In genomic region chr12:32755051-32755653, GRCh38 we compare ENCODE assay signal across 8 cellular contexts. TPM values are rescaled to one million over a fixed set of nuclear protein-coding genes. Genes with fewer than 3 reads are reported as not detected.
DNase-seq lines count a peak whose midpoint lies in the region; ATAC-seq and TF ChIP-seq lines count a peak whose summit lies in the region.

No MANE protein-coding gene starts in this region.

- DNase-seq in GM04504 (ENCODE audit: low read depth) (peak; percentile 54), HCEC 1CT (peak; percentile 87), M059J (ENCODE audit: low read depth) (peak; percentile 89), SKM-1 treated with dmso at 0.1 percent for 144 hours (lab: John Stamatoyannopoulos, UW; ENCODE audit: unreplicated experiment) (peak; percentile 34), heart right ventricle (peak; percentile 47 to 57), progenitor cell of endocrine pancreas (ENCODE audit: low spot score, unreplicated experiment) (peak; percentile 79)
- peak; percentile 30 for DNase-seq in activated naive CD8-positive, alpha-beta T cell treated with anti-CD3 and anti-CD28 coated beads, Interleukin-2, amount 50 U/mL, for 16 hours (ENCODE audit: low read depth, low spot score)

- H3K27ac Mint-ChIP-seq in progenitor cell of endocrine pancreas = peak overlapping the region; percentile 98

- peak; percentile 30 to 76 (median 58) for TF ChIP-seq CTCF in heart right ventricle (IDR thresholded peaks at IDR 0.05)
- peak; percentile 95 for TF ChIP-seq CTCF in progenitor cell of endocrine pancreas (IDR thresholded peaks at IDR 0.05; ENCODE audit: unreplicated experiment)

- no peaks in the 10 kb centered on the region for H3K9me3 Mint-ChIP-seq in progenitor cell of endocrine pancreas (ENCODE audit: low read depth)

- peak overlapping the region; percentile 98 for H3K4me3 Mint-ChIP-seq in progenitor cell of endocrine pancreas (ENCODE audit: low read depth)

- peaks cover 0 to 32% (median 20%) of the 10 kb centered on the region in 9 donors for H3K4me1 ChIP-seq in heart right ventricle
- H3K4me1 ChIP-seq in urinary bladder (ENCODE audit: insufficient read depth) = no peaks in the 10 kb centered on the region

- H3K27me3 ChIP-seq in heart right ventricle = no peaks in the 10 kb centered on the region

- intact Hi-C loops in heart right ventricle (cut with DNase I) = loop anchor here in 6 of 10 donors (1.0 to 10.0 kb wide), 7 partner anchors 76 to 1460 kb away; partner anchors contain the start of genes ALG10 (in 3 of the 6) and DNM1L (in 1 of the 6)

- peaks cover 23% of the 10 kb centered on the region for H3K4me1 Mint-ChIP-seq in progenitor cell of endocrine pancreas (ENCODE audit: low read depth)

- H3K36me3 ChIP-seq in heart right ventricle = peaks cover 0 to 41% (median 24%) of the 10 kb centered on the region in 9 donors
- no peaks in the 10 kb centered on the region for H3K36me3 ChIP-seq in urinary bladder (ENCODE audit: insufficient read depth)

- H3K27me3 Mint-ChIP-seq in progenitor cell of endocrine pancreas = no peaks in the 10 kb centered on the region

- H3K9me3 ChIP-seq in heart right ventricle = no peaks in the 10 kb centered on the region

- peaks cover 28% of the 10 kb centered on the region for H3K36me3 Mint-ChIP-seq in progenitor cell of endocrine pancreas (ENCODE audit: insufficient read depth)

- 0 to 1% methylated on average over 40 of the region's 40 CpGs for WGBS in heart right ventricle, 2 donors
- WGBS in urinary bladder = under 1% methylated on average over 40 of the region's 40 CpGs

- H3K4me3 ChIP-seq in heart right ventricle (peak overlapping the region; percentile 54 to 97 (median 85)), urinary bladder (ENCODE audit: low read depth, low read length) (peak overlapping the region; percentile 57)

- ATAC-seq in heart right ventricle = peak; percentile 42 to 79 (median 67)

- H3K27ac ChIP-seq in heart right ventricle (peak overlapping the region; percentile 24 to 95 (median 87)), urinary bladder (ENCODE audit: low read depth) (peak overlapping the region; percentile 51)

RNA-seq across cellular contexts. Expression of gene YARS2, which starts 0.5 kb away (rescaled TPM):
- total RNA-seq in M059J (2014; rRNA removed; shearing (Covaris generic)) = 23.9 and 31.9 TPM in 2 replicates
- 10 to 100 TPM; 10.6 to 16.9 (median 12.7) TPM for total RNA-seq in heart right ventricle
- 10 to 100 TPM in 1 of 2 donors, 1 to 10 TPM in 1; 8.4 to 15.6 TPM for polyA plus RNA-seq in heart right ventricle
- 40.5 and 48.3 TPM in 2 replicates for total RNA-seq in progenitor cell of endocrine pancreas
- total RNA-seq in urinary bladder = 43.1 TPM
- 9.6 TPM for polyA plus RNA-seq in urinary bladder

Comparison
In these comparisons a context has a peak if more than half of its experiments do, and no peak if none do; other contexts are left out.
1. Peak in every context shown above with its lines: DNase-seq, ATAC-seq, H3K4me3 ChIP-seq and H3K27ac ChIP-seq.
2. DNase-seq: peak in every context shown above with its lines; median percentile 89 in M059J; 87 in HCEC 1CT; 79 in progenitor cell of endocrine pancreas; 54 in GM04504; 52 in heart right ventricle; 34 in SKM-1 treated with dmso at 0.1 percent for 144 hours; 30 in activated naive CD8-positive, alpha-beta T cell treated with anti-CD3 and anti-CD28 coated beads, Interleukin-2, amount 50 U/mL, for 16 hours.